Comparison of ENCODE assay signal across 13 cellular contexts in the genomic region with DNA sequence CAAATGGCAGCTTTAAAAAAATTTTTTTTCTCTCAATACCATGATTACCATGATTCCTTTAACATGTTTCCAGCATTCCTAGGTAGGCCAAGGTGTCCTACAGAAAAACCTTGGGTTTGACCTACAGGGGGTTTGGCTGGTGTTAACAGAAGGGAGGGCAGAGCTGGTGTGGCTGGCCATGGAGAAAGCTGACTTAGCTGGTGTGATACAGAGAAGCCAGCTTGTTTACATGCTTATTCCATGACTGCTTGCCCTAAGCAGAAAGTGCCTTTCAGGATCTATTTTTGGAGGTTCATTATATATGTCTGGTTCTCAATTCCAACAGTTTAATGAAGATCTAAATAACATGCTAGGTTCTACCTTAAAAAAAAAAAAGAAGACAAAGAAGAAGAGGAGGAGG.
DNase-seq lines count a peak whose midpoint lies in the region; ATAC-seq, FAIRE-seq and TF ChIP-seq lines count a peak whose summit lies in the region.
"Had no signal": no experiment of that assay in that cellular context is flagged by ENCODE, and none has a peak within 500 bp of the region (broad histone marks: within the 10 kb centered on the region; RNA-seq: fewer than 3 reads in every experiment).

No MANE protein-coding gene starts in this region.

- DNase-seq in AG04450 (ENCODE audit: low read depth, low spot score): peak; percentile 2
- DNase-seq in EH (ENCODE audit: low read depth): peak; percentile 13
- no peak for DNase-seq in chondrocyte (ENCODE audit: low spot score)
- DNase-seq in psoas muscle: no peak
- no peak for DNase-seq in DMS153 (lab: John Stamatoyannopoulos, UW)
- DNase-seq in GM12891 (ENCODE audit: insufficient read length, low spot score): no peak
- no peak for DNase-seq in glutamatergic neuron
- DNase-seq: C1 segment of cervical spinal cord, DMS 273 treated with DMSO at 0.1 percent for 48 hours, EL, NCI-H524, PC-3 had no signal

- H3K4me1 Mint-ChIP-seq in chondrocyte (ENCODE audit: low read depth): peaks cover 3% of the 10 kb centered on the region
- no peaks in the 10 kb centered on the region for H3K4me1 Mint-ChIP-seq in glutamatergic neuron (ENCODE audit: low read depth, unreplicated experiment)

- peaks cover 0 to 34% of the 10 kb centered on the region in 2 donors for H3K36me3 ChIP-seq in psoas muscle (ENCODE audit: insufficient read depth in 1 of 2, low read depth in 1 of 2)

- POLR2A ChIA-PET in AG04450 (lab: Yijun Ruan, JAX): no interaction called here

- TF ChIP-seq CTCF in AG04450 (IDR thresholded peaks at IDR 0.05; ENCODE audit: low read depth, low read length) (no peak), chondrocyte (IDR thresholded peaks at IDR 0.05) (no peak), psoas muscle (IDR thresholded peaks at IDR 0.05) (no peak), glutamatergic neuron (IDR thresholded peaks at IDR 0.05; ENCODE audit: partially characterized antibody, unreplicated experiment) (no peak)

- peak; percentile 56 to 87 (median 79) for ATAC-seq in psoas muscle
- ATAC-seq: PC-3 had no signal

- intact Hi-C loops in psoas muscle (cut with DNase I): loop anchor here in 1 of 2 donors (10.0 kb wide), 1 partner anchor 56 kb away; no protein-coding TSS in a partner anchor

- H3K27ac Mint-ChIP-seq in chondrocyte (ENCODE audit: unreplicated experiment): peak overlapping the region; percentile 3
- no peak overlapping the region for H3K27ac Mint-ChIP-seq in glutamatergic neuron (ENCODE audit: unreplicated experiment)

- H3K27me3 Mint-ChIP-seq in chondrocyte (ENCODE audit: low read depth) (no peaks in the 10 kb centered on the region), glutamatergic neuron (ENCODE audit: unreplicated experiment) (peaks cover 2% of the 10 kb centered on the region)

- H3K36me3 Mint-ChIP-seq in chondrocyte (ENCODE audit: low read depth) (peaks cover 26% of the 10 kb centered on the region), glutamatergic neuron (ENCODE audit: unreplicated experiment) (peaks cover 4% of the 10 kb centered on the region)

- CTCF ChIA-PET in AG04450 (lab: Charles Lee): interaction anchor here (1.0 kb wide), 1 partner anchor 14 kb away, joined by 4 read pairs; no protein-coding TSS in a partner anchor

- no peak overlapping the region for H3K27ac ChIP-seq in AG04450 (ENCODE audit: low read depth, low read length)
- peak overlapping the region; percentile 68 for H3K27ac ChIP-seq in psoas muscle
- H3K27ac ChIP-seq: KMS-11 had no signal

- H3K4me3 ChIP-seq in AG04450 (ENCODE audit: low read depth, low read length) (no peak overlapping the region), psoas muscle (no peak overlapping the region)

- TF ChIP-seq POLR2A in GM12891 (IDR thresholded peaks at IDR 0.05; ENCODE audit: low read depth, low read length): no peak

- no peak overlapping the region for H3K4me3 Mint-ChIP-seq in chondrocyte (ENCODE audit: unreplicated experiment)
- H3K4me3 Mint-ChIP-seq in glutamatergic neuron (ENCODE audit: unreplicated experiment): no peak overlapping the region

- H3K4me1 ChIP-seq in psoas muscle: peaks cover 10% of the 10 kb centered on the region

- no peak for FAIRE-seq in GM12891 (lab: Jason Lieb, UNC)

- H3K9me3 Mint-ChIP-seq in chondrocyte (ENCODE audit: low read depth): peaks cover 3% of the 10 kb centered on the region
- no peaks in the 10 kb centered on the region for H3K9me3 Mint-ChIP-seq in glutamatergic neuron (ENCODE audit: unreplicated experiment)

- H3K27me3 ChIP-seq in AG04450 (ENCODE audit: control insufficient read depth, insufficient read depth, low read length) (no peaks in the 10 kb centered on the region), psoas muscle (ENCODE audit: insufficient read depth in 3 of 3, low read length in 2 of 3) (no peaks in the 10 kb centered on the region)

- H3K9me3 ChIP-seq in AG04450 (ENCODE audit: control insufficient read depth, insufficient read depth, low read length) (peaks cover 2% of the 10 kb centered on the region; the same call in 1 of the 2 replicates), psoas muscle (no peaks in the 10 kb centered on the region)

TF ChIP-seq in GM12891, 5 proteins besides CTCF, POLR2A, EP300 and RAD21:
- TF ChIP-seq POU2F2 (IDR thresholded peaks at IDR 0.05; ENCODE audit: low read depth, low read length) (no peak), TAF1 (IDR thresholded peaks at IDR 0.05; ENCODE audit: low read depth, low read length) (no peak), POLR2AphosphoS5 (IDR thresholded peaks at IDR 0.05; ENCODE audit: low read depth, low read length) (no peak)

Comparison
In these comparisons a context has a peak if more than half of its experiments do, and no peak if none do; other contexts are left out.
1. DNase-seq: peak in AG04450 (single experiment) and EH (single experiment); none in chondrocyte (single experiment), psoas muscle (0 of 2), DMS153 (single experiment), GM12891 (single experiment) and glutamatergic neuron (single experiment).